8 cellular contexts compared by ENCODE assay signal in the genomic region with DNA sequence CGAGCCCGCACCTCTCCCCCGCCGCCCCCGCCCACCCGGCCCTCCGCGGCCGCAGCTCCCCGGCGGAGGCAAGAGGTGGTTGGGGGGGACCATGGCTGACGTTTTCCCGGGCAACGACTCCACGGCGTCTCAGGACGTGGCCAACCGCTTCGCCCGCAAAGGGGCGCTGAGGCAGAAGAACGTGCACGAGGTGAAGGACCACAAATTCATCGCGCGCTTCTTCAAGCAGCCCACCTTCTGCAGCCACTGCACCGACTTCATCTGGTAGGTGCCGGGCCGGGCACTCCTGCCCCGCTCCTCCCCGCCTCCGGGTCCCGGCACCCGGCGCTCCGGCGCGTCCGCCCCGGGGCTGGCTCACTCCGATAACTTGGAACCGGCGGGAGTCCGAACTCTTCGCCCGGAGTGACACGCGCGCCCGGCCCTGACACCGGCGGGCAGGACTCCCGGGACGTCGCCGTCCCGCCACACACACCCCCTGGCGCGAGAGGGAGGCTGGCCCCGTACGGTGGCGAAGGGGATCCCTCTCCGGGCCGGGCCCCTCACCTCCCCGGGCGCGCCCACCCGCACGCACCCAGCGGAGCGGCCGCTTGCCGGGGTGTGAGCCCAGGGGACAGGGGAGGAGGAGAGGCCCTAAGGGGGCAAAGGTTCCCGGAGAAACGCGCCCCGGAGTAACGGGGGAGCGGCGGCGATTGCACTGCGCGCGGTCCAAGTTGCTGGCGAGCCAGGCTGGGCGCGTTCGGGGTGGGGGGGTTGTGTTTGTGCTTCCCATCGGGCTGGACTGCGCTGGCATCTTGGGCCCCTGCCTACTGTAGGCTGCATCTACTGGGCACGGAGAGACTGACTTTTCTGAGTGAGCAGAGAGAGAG. TPM values are rescaled to one million over a fixed set of nuclear protein-coding genes. Genes with fewer than 3 reads are reported as not detected.
DNase-seq lines count a peak whose midpoint lies in the region; ATAC-seq and TF ChIP-seq lines count a peak whose summit lies in the region.

No MANE protein-coding gene starts in this region.

- intact Hi-C loops in CD4-positive, alpha-beta T cell (cut with DNase I, micrococcal nuclease) = loop anchor here (5.0 kb wide), 7 partner anchors 39 to 129 kb away; a partner anchor contains a TSS

- peak overlapping the region; percentile 56 for H3K27ac ChIP-seq in CD4-positive, alpha-beta T cell (ENCODE audit: low read depth, low read length)
- peak overlapping the region in 19 of 21 experiments; percentile 14 to 86 (median 62) for H3K27ac ChIP-seq in skin epidermis

- peak overlapping the region; percentile 89 for H3K4me3 ChIP-seq in WI38 (ENCODE audit: low read depth, low read length)
- peak overlapping the region; percentile 52 to 87 (median 75) for H3K4me3 ChIP-seq in skin epidermis

- in situ Hi-C loops in KBM-7 (cut with MboI; ENCODE audit: low pct_unique_long_range_greater_than_20kb, low sequenced_read_pairs) = no loop called here

- peak overlapping the region; percentile 85 for H3K27ac Mint-ChIP-seq in CD4-positive, alpha-beta T cell
- no peak overlapping the region for H3K27ac Mint-ChIP-seq in central memory CD8-positive, alpha-beta T cell (ENCODE audit: low read depth)

- H3K36me3 Mint-ChIP-seq in CD4-positive, alpha-beta T cell (ENCODE audit: low read depth) = peaks cover 38% of the 10 kb centered on the region
- peaks cover 6% of the 10 kb centered on the region for H3K36me3 Mint-ChIP-seq in central memory CD8-positive, alpha-beta T cell (ENCODE audit: insufficient read depth)

- TF ChIP-seq CTCF in CD4-positive, alpha-beta T cell (IDR thresholded peaks at IDR 0.05) = no peak
- TF ChIP-seq CTCF in WI38 (IDR thresholded peaks at IDR 0.05; ENCODE audit: low read depth, low read length) = no peak

- H3K4me3 Mint-ChIP-seq in CD4-positive, alpha-beta T cell = peak overlapping the region; percentile 100
- H3K4me3 Mint-ChIP-seq in central memory CD8-positive, alpha-beta T cell = peak overlapping the region; percentile 82

- H3K4me1 Mint-ChIP-seq in CD4-positive, alpha-beta T cell (ENCODE audit: low read depth) = peaks cover 80% of the 10 kb centered on the region
- H3K4me1 Mint-ChIP-seq in central memory CD8-positive, alpha-beta T cell = peaks cover 21% of the 10 kb centered on the region

- peak; percentile 18 to 54 (median 35) for DNase-seq in CD4-positive, alpha-beta T cell
- DNase-seq in KBM-7 = peak; percentile 54
- DNase-seq in central memory CD8-positive, alpha-beta T cell (ENCODE audit: low spot score in 2 of 2) = peak; percentile 15 to 22
- peak; percentile 86 for DNase-seq in islet precursor cell
- DNase-seq in amniotic stem cell (lab: John Stamatoyannopoulos, UW) = no peak

- CTCF ChIA-PET in CD4-positive, alpha-beta T cell (lab: Charles Lee) = no interaction called here

- H3K9me3 Mint-ChIP-seq in CD4-positive, alpha-beta T cell = no peaks in the 10 kb centered on the region
- H3K9me3 Mint-ChIP-seq in central memory CD8-positive, alpha-beta T cell = no peaks in the 10 kb centered on the region

- POLR2A ChIA-PET in CD4-positive, alpha-beta T cell (lab: Charles Lee) = interaction anchor here (0.6 to 4.9 kb wide), 8 partner anchors 11 to 1317 kb away, joined by 3 to 44 read pairs (median 5); no protein-coding TSS in a partner anchor

- ATAC-seq in CD4-positive, alpha-beta T cell (ENCODE audit: poor library complexity) = peak; percentile 34
- ATAC-seq in GM21390 (IDR thresholded peaks at IDR 0.05; ENCODE audit: unreplicated experiment) = peak; percentile 15
- peak; percentile 48 for ATAC-seq in central memory CD8-positive, alpha-beta T cell (replicated peaks; ENCODE audit: extremely low read depth, poor library complexity, severe bottlenecking)

- H3K27me3 Mint-ChIP-seq in CD4-positive, alpha-beta T cell = no peaks in the 10 kb centered on the region
- peaks cover 12% of the 10 kb centered on the region for H3K27me3 Mint-ChIP-seq in central memory CD8-positive, alpha-beta T cell

- no peaks in the 10 kb centered on the region for H3K27me3 ChIP-seq in CD4-positive, alpha-beta T cell (ENCODE audit: control insufficient read depth, insufficient read depth, low read length)

- no peaks in the 10 kb centered on the region for H3K9me3 ChIP-seq in CD4-positive, alpha-beta T cell (ENCODE audit: control insufficient read depth, low read length)

RNA-seq across cellular contexts. Expression of a gene that starts 0.6 kb away (rescaled TPM):
- 10 to 100 TPM; 84.8 to 88.6 TPM for total RNA-seq in CD4-positive, alpha-beta T cell
